16 cellular contexts compared by ENCODE assay signal in genomic region chr2:72035518-72036172, GRCh38.
DNase-seq lines count a peak whose midpoint lies in the region; ATAC-seq and TF ChIP-seq lines count a peak whose summit lies in the region.
"Had no signal": no experiment of that assay in that cellular context is flagged by ENCODE, and none has a peak within 500 bp of the region (broad histone marks: within the 10 kb centered on the region; RNA-seq: fewer than 3 reads in every experiment).

No MANE protein-coding gene starts in this region.

- H3K4me3 ChIP-seq in adrenal gland (no peak overlapping the region), fibroblast of villous mesenchyme (ENCODE audit: low read depth, low read length) (no peak overlapping the region)
- H3K4me3 ChIP-seq: SK-N-MC, thoracic aorta had no signal

- H3K9me3 ChIP-seq in adrenal gland (replicated peaks in 1 of 3), result no peaks in the 10 kb centered on the region
- no peaks in the 10 kb centered on the region for H3K9me3 ChIP-seq in T-helper 17 cell (ENCODE audit: control insufficient read depth, low read length, poor library complexity, severe bottlenecking)
- no peaks in the 10 kb centered on the region for H3K9me3 ChIP-seq in CD4-positive, alpha-beta T cell (ENCODE audit: control insufficient read depth, low read length)
- H3K9me3 ChIP-seq: thoracic aorta had no signal

- TF ChIP-seq POLR2A in adrenal gland (IDR thresholded peaks at IDR 0.05), result no peak

- H3K9me3 Mint-ChIP-seq in CD4-positive, alpha-beta T cell, result no peaks in the 10 kb centered on the region
- H3K9me3 Mint-ChIP-seq in naive thymus-derived CD8-positive, alpha-beta T cell, result no peaks in the 10 kb centered on the region
- no peaks in the 10 kb centered on the region for H3K9me3 Mint-ChIP-seq in activated T-cell treated with anti-CD3 and anti-CD28 coated beads, Interleukin-2, amount 50 U/mL, for 4 hours

- H3K27ac ChIP-seq in adrenal gland, result peak overlapping the region in 1 of 5 donors; percentile 45
- no peak overlapping the region for H3K27ac ChIP-seq in CD4-positive, alpha-beta T cell (ENCODE audit: low read depth, low read length)
- H3K27ac ChIP-seq: SK-N-MC, thoracic aorta had no signal

- no peaks in the 10 kb centered on the region for H3K4me1 ChIP-seq in adrenal gland (replicated peaks in 1 of 2)

- peak; percentile 39 for DNase-seq in A172 (ENCODE audit: low spot score)
- DNase-seq in GM13977 (ENCODE audit: low spot score), result peak; percentile 4
- peak in 6 of 7 donors; percentile 26 to 62 (median 38) for DNase-seq in adrenal gland
- peak; percentile 11 for DNase-seq in fibroblast of villous mesenchyme (ENCODE audit: low read depth)
- DNase-seq in T-helper 17 cell, result no peak
- no peak for DNase-seq in CD4-positive, alpha-beta T cell
- DNase-seq in naive thymus-derived CD8-positive, alpha-beta T cell, result no peak
- DNase-seq in activated T-cell treated with anti-CD3 and anti-CD28 coated beads, Interleukin-2, amount 50 U/mL, for 4 hours, result no peak
- DNase-seq: dermis blood vessel endothelial cell, DMS 273 treated with DMSO at 0.1 percent for 48 hours, Kasumi-1, NCI-H2029 treated with DMSO at 0.1 percent for 48 hours had no signal

- CTCF ChIA-PET in CD4-positive, alpha-beta T cell (lab: Charles Lee), result no interaction called here

- H3K36me3 Mint-ChIP-seq in T-helper 17 cell (ENCODE audit: low read depth), result no peaks in the 10 kb centered on the region
- no peaks in the 10 kb centered on the region for H3K36me3 Mint-ChIP-seq in CD4-positive, alpha-beta T cell (ENCODE audit: low read depth)
- no peaks in the 10 kb centered on the region for H3K36me3 Mint-ChIP-seq in naive thymus-derived CD8-positive, alpha-beta T cell
- no peaks in the 10 kb centered on the region for H3K36me3 Mint-ChIP-seq in activated T-cell treated with anti-CD3 and anti-CD28 coated beads, Interleukin-2, amount 50 U/mL, for 4 hours (ENCODE audit: insufficient read depth)

- no peaks in the 10 kb centered on the region for H3K4me1 Mint-ChIP-seq in T-helper 17 cell
- H3K4me1 Mint-ChIP-seq in CD4-positive, alpha-beta T cell (ENCODE audit: low read depth), result no peaks in the 10 kb centered on the region
- no peaks in the 10 kb centered on the region for H3K4me1 Mint-ChIP-seq in naive thymus-derived CD8-positive, alpha-beta T cell
- no peaks in the 10 kb centered on the region for H3K4me1 Mint-ChIP-seq in activated T-cell treated with anti-CD3 and anti-CD28 coated beads, Interleukin-2, amount 50 U/mL, for 4 hours (ENCODE audit: low read depth)

- TF ChIP-seq CTCF in GM13977 (IDR thresholded peaks at IDR 0.05; ENCODE audit: extremely low read depth, insufficient read depth, missing control alignments) (no peak), adrenal gland (IDR thresholded peaks at IDR 0.05) (no peak), fibroblast of villous mesenchyme (IDR thresholded peaks at IDR 0.05; ENCODE audit: insufficient read depth, low read depth, low read length) (no peak)
- no peak for TF ChIP-seq CTCF in CD4-positive, alpha-beta T cell (IDR thresholded peaks at IDR 0.05)

- no peak for ATAC-seq in T-helper 17 cell
- no peak for ATAC-seq in CD4-positive, alpha-beta T cell (ENCODE audit: poor library complexity)
- ATAC-seq in naive thymus-derived CD8-positive, alpha-beta T cell, result no peak
- no peak for ATAC-seq in activated T-cell treated with anti-CD3 and anti-CD28 coated beads, Interleukin-2, amount 50 U/mL, for 4 hours
- ATAC-seq: activated CD4-positive, CD25-positive, alpha-beta regulatory T cell treated with anti-CD3 and anti-CD28 coated beads, Interleukin-2, amount 50 U/mL, for 24 hours had no signal

- H3K36me3 ChIP-seq in adrenal gland (replicated peaks in 1 of 2), result no peaks in the 10 kb centered on the region
- H3K36me3 ChIP-seq: thoracic aorta had no signal

- 70 to 79% (median 74%) methylated on average over 12 of the region's 12 CpGs for WGBS in adrenal gland, 4 donors

- intact Hi-C loops in adrenal gland (cut with DNase I), result no loop called here
- intact Hi-C loops in CD4-positive, alpha-beta T cell (cut with DNase I, micrococcal nuclease), result no loop called here

- H3K27me3 ChIP-seq in adrenal gland, result no peaks in the 10 kb centered on the region
- H3K27me3 ChIP-seq in CD4-positive, alpha-beta T cell (ENCODE audit: control insufficient read depth, insufficient read depth, low read length), result no peaks in the 10 kb centered on the region

- peaks cover 11% of the 10 kb centered on the region for H3K27me3 Mint-ChIP-seq in T-helper 17 cell
- H3K27me3 Mint-ChIP-seq in CD4-positive, alpha-beta T cell, result peaks cover 6% of the 10 kb centered on the region
- peaks cover 2 to 20% (median 11%) of the 10 kb centered on the region in 5 donors for H3K27me3 Mint-ChIP-seq in naive thymus-derived CD8-positive, alpha-beta T cell
- peaks cover 2% of the 10 kb centered on the region for H3K27me3 Mint-ChIP-seq in activated T-cell treated with anti-CD3 and anti-CD28 coated beads, Interleukin-2, amount 50 U/mL, for 4 hours (ENCODE audit: low read depth)

- POLR2A ChIA-PET in CD4-positive, alpha-beta T cell (lab: Charles Lee), result no interaction called here
- POLR2A ChIA-PET in naive thymus-derived CD8-positive, alpha-beta T cell (lab: Charles Lee), result no interaction called here

- no peak overlapping the region for H3K4me3 Mint-ChIP-seq in T-helper 17 cell
- H3K4me3 Mint-ChIP-seq in CD4-positive, alpha-beta T cell, result no peak overlapping the region
- no peak overlapping the region for H3K4me3 Mint-ChIP-seq in naive thymus-derived CD8-positive, alpha-beta T cell
- no peak overlapping the region for H3K4me3 Mint-ChIP-seq in activated T-cell treated with anti-CD3 and anti-CD28 coated beads, Interleukin-2, amount 50 U/mL, for 4 hours

- H3K27ac Mint-ChIP-seq in T-helper 17 cell, result no peak overlapping the region
- H3K27ac Mint-ChIP-seq in CD4-positive, alpha-beta T cell, result no peak overlapping the region
- H3K27ac Mint-ChIP-seq in naive thymus-derived CD8-positive, alpha-beta T cell, result no peak overlapping the region
- H3K27ac Mint-ChIP-seq: progenitor cell of endocrine pancreas had no signal

- in situ Hi-C loops in GM13977 (cut with MboI; ENCODE audit: low pct_unique_long_range_greater_than_20kb, low sequenced_read_pairs, unreplicated experiment), result no loop called here

Comparison
In these comparisons a context has a peak if more than half of its experiments do, and no peak if none do; other contexts are left out.
1. DNase-seq: peak in A172 (single experiment), GM13977 (single experiment), adrenal gland (6 of 7) and fibroblast of villous mesenchyme (single experiment); none in T-helper 17 cell (0 of 3), CD4-positive, alpha-beta T cell (0 of 10), naive thymus-derived CD8-positive, alpha-beta T cell (0 of 10) and activated T-cell treated with anti-CD3 and anti-CD28 coated beads, Interleukin-2, amount 50 U/mL, for 4 hours (single experiment).